Comparison of ENCODE assay signal across 17 cellular contexts in genomic region chr16:89661215-89661614, GRCh38. TPM values are rescaled to one million over a fixed set of nuclear protein-coding genes. Genes with fewer than 3 reads are reported as not detected.
DNase-seq lines count a peak whose midpoint lies in the region; ATAC-seq, FAIRE-seq and TF ChIP-seq lines count a peak whose summit lies in the region.
"Had no signal": no experiment of that assay in that cellular context is flagged by ENCODE, and none has a peak within 500 bp of the region (broad histone marks: within the 10 kb centered on the region; RNA-seq: fewer than 3 reads in every experiment).

No MANE protein-coding gene starts in this region.

- peaks cover 34% of the 10 kb centered on the region for H3K36me3 Mint-ChIP-seq in T-helper 1 cell treated with Interleukin-12 subunit alpha and Interleukin-12 subunit beta and Interleukin-4 antibody, amounts not matched to agents 30 μg/mL and 1 μg/mL, for 36 hours (ENCODE audit: low read depth)
- peaks cover 6% of the 10 kb centered on the region for H3K36me3 Mint-ChIP-seq in natural killer cell treated with Interleukin-12 subunit alpha and Interleukin-12 subunit beta and Interleukin-15 and Interleukin-18, amount 100 ng/mL, for 72 hours
- H3K36me3 Mint-ChIP-seq in stimulated activated effector memory CD8-positive, alpha-beta T cell treated with anti-CD3 and anti-CD28 coated beads, Interleukin-12 subunit alpha, Interleukin-12 subunit beta, amount 100 ng/mL, for 72 hours: peaks cover 50% of the 10 kb centered on the region

- no peak overlapping the region for H3K27ac ChIP-seq in K562 (ENCODE audit: extremely low read depth, low read depth, low read length)
- H3K27ac ChIP-seq in mammary epithelial cell (ENCODE audit: insufficient read depth, low read depth, low read length): no peak overlapping the region
- H3K27ac ChIP-seq: GM23248 had no signal

- no peaks in the 10 kb centered on the region; the same call in 1 of the 2 replicates for H3K9me3 ChIP-seq in K562 (replicated peaks; ENCODE audit: control insufficient read depth, insufficient read depth, low read depth, low read length)
- no peaks in the 10 kb centered on the region for H3K9me3 ChIP-seq in mammary epithelial cell (replicated peaks; ENCODE audit: insufficient read depth, low read length)

- H3K4me1 Mint-ChIP-seq in T-helper 1 cell treated with Interleukin-12 subunit alpha and Interleukin-12 subunit beta and Interleukin-4 antibody, amounts not matched to agents 30 μg/mL and 1 μg/mL, for 36 hours (ENCODE audit: low read depth): peaks cover 20% of the 10 kb centered on the region
- peaks cover 19 to 20% of the 10 kb centered on the region in 2 donors for H3K4me1 Mint-ChIP-seq in natural killer cell treated with Interleukin-12 subunit alpha and Interleukin-12 subunit beta and Interleukin-15 and Interleukin-18, amount 100 ng/mL, for 72 hours (ENCODE audit: low read depth in 2 of 2)
- peaks cover 28% of the 10 kb centered on the region for H3K4me1 Mint-ChIP-seq in stimulated activated effector memory CD8-positive, alpha-beta T cell treated with anti-CD3 and anti-CD28 coated beads, Interleukin-12 subunit alpha, Interleukin-12 subunit beta, amount 100 ng/mL, for 72 hours

- POLR2A ChIA-PET in K562 (lab: Yijun Ruan, JAX): interaction anchor here (0.6 kb wide), 1 partner anchor 47 kb away, joined by 3 read pairs; no protein-coding TSS in a partner anchor
- POLR2A ChIA-PET in HEK293T (lab: Yijun Ruan, JAX): no interaction called here

- TF ChIP-seq CTCF in K562 (IDR thresholded peaks at IDR 0.05 in 2 of 3, conservative IDR thresholded peaks at IDR 0.05 in 1 of 3; ENCODE audit: insufficient read depth in 2 of 3, low read depth in 1 of 3, low read length in 3 of 3) (no peak), mammary epithelial cell (conservative IDR thresholded peaks at IDR 0.05 in 1 of 2, IDR thresholded peaks at IDR 0.05 in 1 of 2; ENCODE audit: extremely low read depth in 1 of 2, insufficient read depth in 1 of 2, low read depth in 1 of 2, low read length in 2 of 2) (no peak)

- TF ChIP-seq POLR2A in K562 (conservative IDR thresholded peaks at IDR 0.05): no peak

- peaks cover 7 to 33% of the 10 kb centered on the region in 2 experiments; a peak in 3 of 5 replicates for H3K4me1 ChIP-seq in K562 (replicated peaks in 1 of 2; ENCODE audit: control insufficient read depth in 2 of 2, insufficient read depth in 2 of 2, low read length in 2 of 2)
- peaks cover 10% of the 10 kb centered on the region for H3K4me1 ChIP-seq in mammary epithelial cell (ENCODE audit: insufficient read depth, low read length)

- no peaks in the 10 kb centered on the region for H3K9me3 Mint-ChIP-seq in T-helper 1 cell treated with Interleukin-12 subunit alpha and Interleukin-12 subunit beta and Interleukin-4 antibody, amounts not matched to agents 30 μg/mL and 1 μg/mL, for 36 hours
- H3K9me3 Mint-ChIP-seq in natural killer cell treated with Interleukin-12 subunit alpha and Interleukin-12 subunit beta and Interleukin-15 and Interleukin-18, amount 100 ng/mL, for 72 hours: no peaks in the 10 kb centered on the region
- no peaks in the 10 kb centered on the region for H3K9me3 Mint-ChIP-seq in stimulated activated effector memory CD8-positive, alpha-beta T cell treated with anti-CD3 and anti-CD28 coated beads, Interleukin-12 subunit alpha, Interleukin-12 subunit beta, amount 100 ng/mL, for 72 hours

- H3K9me1 ChIP-seq in K562 (ENCODE audit: control insufficient read depth, insufficient read depth, low read length): no peaks in the 10 kb centered on the region

- no peaks in the 10 kb centered on the region; the same call in 1 of the 2 replicates for H4K20me1 ChIP-seq in K562 (replicated peaks; ENCODE audit: control insufficient read depth, insufficient read depth, low read length)
- H4K20me1 ChIP-seq in mammary epithelial cell (ENCODE audit: insufficient read depth, low read length): no peaks in the 10 kb centered on the region

- peaks cover 45% of the 10 kb centered on the region for H3K79me2 ChIP-seq in K562 (ENCODE audit: control insufficient read depth, insufficient read depth, low read length)
- peaks cover 45% of the 10 kb centered on the region for H3K79me2 ChIP-seq in mammary epithelial cell (ENCODE audit: insufficient read depth, low read length)

- no TSS peak for BruUV-seq in K562 (replicated peaks; lab: Mats Ljungman, UMichigan)
- no TSS peak for BruUV-seq in mammary epithelial cell (replicated peaks; lab: Mats Ljungman, UMichigan)

- no peak overlapping the region for H3K4me3 ChIP-seq in K562
- no peak overlapping the region for H3K4me3 ChIP-seq in mammary epithelial cell (replicated peaks in 1 of 3; ENCODE audit: insufficient read depth in 1 of 3, low read depth in 2 of 3, low read length in 3 of 3)
- H3K4me3 ChIP-seq: GM12878, GM23248 had no signal

- TF ChIP-seq EP300 in K562 (IDR thresholded peaks at IDR 0.05; ENCODE audit: low read length): no peak

- H3K36me3 ChIP-seq in K562 (ENCODE audit: control insufficient read depth, insufficient read depth, low read length) (peaks cover 44% of the 10 kb centered on the region), mammary epithelial cell (ENCODE audit: insufficient read depth, low read length) (peaks cover 6% of the 10 kb centered on the region)

- CTCF ChIA-PET in K562 (lab: Yijun Ruan, JAX; ENCODE audit: low intra/inter-chr PET ratio): no interaction called here
- CTCF ChIA-PET in mammary epithelial cell (lab: Charles Lee; ENCODE audit: low non-redundant PET): no interaction called here
- CTCF ChIA-PET in HEK293T (lab: Yijun Ruan, JAX): no interaction called here

- H2AFZ ChIP-seq in K562 (ENCODE audit: low read depth, low read length) (no peak overlapping the region), mammary epithelial cell (ENCODE audit: low read depth, low read length) (no peak overlapping the region)
- H2AFZ ChIP-seq: GM23248 had no signal

- H3K27me3 Mint-ChIP-seq in T-helper 1 cell treated with Interleukin-12 subunit alpha and Interleukin-12 subunit beta and Interleukin-4 antibody, amounts not matched to agents 30 μg/mL and 1 μg/mL, for 36 hours (ENCODE audit: low read depth): no peaks in the 10 kb centered on the region
- no peaks in the 10 kb centered on the region for H3K27me3 Mint-ChIP-seq in natural killer cell treated with Interleukin-12 subunit alpha and Interleukin-12 subunit beta and Interleukin-15 and Interleukin-18, amount 100 ng/mL, for 72 hours

- ATAC-seq in K562: no peak
- ATAC-seq in natural killer cell treated with Interleukin-12 subunit alpha and Interleukin-12 subunit beta and Interleukin-15 and Interleukin-18, amount 100 ng/mL, for 72 hours: no peak
- ATAC-seq in stimulated activated effector memory CD8-positive, alpha-beta T cell treated with anti-CD3 and anti-CD28 coated beads, Interleukin-12 subunit alpha, Interleukin-12 subunit beta, amount 100 ng/mL, for 72 hours: no peak
- ATAC-seq: GM12878, HCT116 had no signal

- H3K27ac Mint-ChIP-seq in T-helper 1 cell treated with Interleukin-12 subunit alpha and Interleukin-12 subunit beta and Interleukin-4 antibody, amounts not matched to agents 30 μg/mL and 1 μg/mL, for 36 hours: no peak overlapping the region
- no peak overlapping the region for H3K27ac Mint-ChIP-seq in natural killer cell treated with Interleukin-12 subunit alpha and Interleukin-12 subunit beta and Interleukin-15 and Interleukin-18, amount 100 ng/mL, for 72 hours
- peak overlapping the region; percentile 11 for H3K27ac Mint-ChIP-seq in stimulated activated effector memory CD8-positive, alpha-beta T cell treated with anti-CD3 and anti-CD28 coated beads, Interleukin-12 subunit alpha, Interleukin-12 subunit beta, amount 100 ng/mL, for 72 hours
- H3K27ac Mint-ChIP-seq: CD14-positive monocyte had no signal

- H3K27me3 ChIP-seq in K562 (ENCODE audit: control insufficient read depth in 2 of 2, insufficient read depth in 2 of 2, low read length in 2 of 2) (no peaks in the 10 kb centered on the region), mammary epithelial cell (ENCODE audit: insufficient read depth, low read length) (no peaks in the 10 kb centered on the region)

- 95% methylated on average over 9 of the region's 9 CpGs for WGBS in K562 (ENCODE audit: insufficient coverage, low coverage, missing lambda C conversion rate)
- 87% methylated on average over 9 of the region's 9 CpGs for WGBS in mammary epithelial cell (ENCODE audit: low coverage, missing lambda C conversion rate)

- H3K4me2 ChIP-seq in K562 (ENCODE audit: insufficient read depth, low read length) (no peak overlapping the region), mammary epithelial cell (ENCODE audit: insufficient read depth, low read depth, low read length) (no peak overlapping the region)

- H3K9ac ChIP-seq in K562 (ENCODE audit: insufficient read depth in 1 of 2, low read depth in 2 of 2, low read length in 2 of 2) (no peak overlapping the region), mammary epithelial cell (ENCODE audit: insufficient read depth, low read length) (no peak overlapping the region)
- H3K9ac ChIP-seq: GM23248 had no signal

- dilution Hi-C loops in mammary epithelial cell (cut with HindIII; ENCODE audit: low sequenced_read_pairs): no loop called here

- TF ChIP-seq RAD21 in K562 (CRISPR knock-in tag; conservative IDR thresholded peaks at IDR 0.05 in 1 of 2, IDR thresholded peaks at IDR 0.05 in 1 of 2): no peak

- FAIRE-seq in K562 (lab: Jason Lieb, UNC): no peak
- FAIRE-seq: GM12878, GM18507, H54 had no signal

- in situ Hi-C loops in K562 (cut with MboI) (no loop called here), mammary epithelial cell (cut with MboI; ENCODE audit: low sequenced_read_pairs in 2 of 2) (no loop called here)

- DNase-seq in T-helper 1 cell (no peak), K562 (ENCODE audit: extremely low read depth in 1 of 4, low spot score in 3 of 4) (no peak), posterior cingulate gyrus (no peak), mammary epithelial cell (no peak), HEK293T (ENCODE audit: extremely low spot score) (no peak)
- DNase-seq in natural killer cell treated with Interleukin-12 subunit alpha and Interleukin-12 subunit beta and Interleukin-15 and Interleukin-18, amount 100 ng/mL, for 72 hours (ENCODE audit: low spot score): peak; percentile 16
- no peak for DNase-seq in stimulated activated effector memory CD8-positive, alpha-beta T cell treated with anti-CD3 and anti-CD28 coated beads, Interleukin-12 subunit alpha, Interleukin-12 subunit beta, amount 100 ng/mL, for 72 hours (ENCODE audit: low spot score in 2 of 2)
- DNase-seq: DMS79, GM23248 had no signal

- intact Hi-C loops in K562 (cut with micrococcal nuclease): no loop called here
- intact Hi-C loops in posterior cingulate gyrus (cut with DNase I): no loop called here
- intact Hi-C loops in mammary epithelial cell (cut with micrococcal nuclease): no loop called here

- peak overlapping the region; percentile 33 for H3K4me3 Mint-ChIP-seq in T-helper 1 cell treated with Interleukin-12 subunit alpha and Interleukin-12 subunit beta and Interleukin-4 antibody, amounts not matched to agents 30 μg/mL and 1 μg/mL, for 36 hours
- H3K4me3 Mint-ChIP-seq in natural killer cell treated with Interleukin-12 subunit alpha and Interleukin-12 subunit beta and Interleukin-15 and Interleukin-18, amount 100 ng/mL, for 72 hours: no peak overlapping the region
- H3K4me3 Mint-ChIP-seq in stimulated activated effector memory CD8-positive, alpha-beta T cell treated with anti-CD3 and anti-CD28 coated beads, Interleukin-12 subunit alpha, Interleukin-12 subunit beta, amount 100 ng/mL, for 72 hours: no peak overlapping the region
- H3K4me3 Mint-ChIP-seq: CD14-positive monocyte had no signal

RNA-seq across cellular contexts. Expression of gene SPATA33, which starts 3.6 kb away (rescaled TPM):
- 39.5 and 51.6 TPM in 2 replicates for total RNA-seq in K562 (2011; cell fraction: chromatin; rRNA removed; ENCODE audit: low replicate concordance)
- 25.5 and 30.5 TPM in 2 replicates for total RNA-seq in K562 (2011; cell fraction: nucleolus; rRNA removed)
- 30.6 and 33.0 TPM in 2 replicates for total RNA-seq in K562 (2011; cell fraction: nucleoplasm; rRNA removed)
- total RNA-seq in K562 (2014; rRNA removed) (9.7 and 14.0 TPM in 2 replicates), K562 (2014; rRNA removed; fragmentation: Illumina TruSeq; extraction: Trizol) (10.5 and 11.8 TPM in 2 replicates), K562 (2015; rRNA removed; fragmentation: Illumina TruSeq; extraction: Trizol) (11.2 and 14.9 TPM in 2 replicates), K562 (2021) (18.2 and 19.7 TPM in 2 replicates), mammary epithelial cell (10 to 100 TPM in 1 of 2 donors, 1 to 10 TPM in 1; 2.2 to 11.2 TPM)
- polyA plus RNA-seq in K562 (2011; rRNA removed) (9.8 and 11.8 TPM in 2 replicates), K562 (2014; fragmentation: Illumina TruSeq; extraction: Trizol) (15.6 and 20.0 TPM in 2 replicates), K562 (2014; fragmentation: Nextera tagmentation; extraction: Ambion mirVana) (1 to 10 TPM; 4.0 to 5.4 TPM), K562 (2014; rRNA removed) (16.4 and 18.1 TPM in 2 replicates), mammary epithelial cell (6.4 TPM)
- polyA plus RNA-seq in K562 (2011; cell fraction: cytosol; rRNA removed): 10.3 and 12.0 TPM in 2 replicates
- 26.2 and 27.8 TPM in 2 replicates for polyA plus RNA-seq in K562 (2011; cell fraction: nucleus; rRNA removed)
- polyA plus RNA-seq in K562 (2012): 13.1 and 14.5 TPM in 2 replicates
- polyA minus RNA-seq in K562 (2011; rRNA and poly(A)+ RNA removed): 7.6 and 7.7 TPM in 2 replicates
- 4.0 and 5.6 TPM in 2 replicates for polyA minus RNA-seq in K562 (2011; cell fraction: cytosol; rRNA and poly(A)+ RNA removed)
- 6.1 and 8.0 TPM in 2 replicates for polyA minus RNA-seq in K562 (2011; cell fraction: nucleus; rRNA and poly(A)+ RNA removed)
- total RNA-seq in natural killer cell treated with Interleukin-12 subunit alpha and Interleukin-12 subunit beta and Interleukin-15 and Interleukin-18, amount 100 ng/mL, for 72 hours: 10 to 100 TPM in 1 of 2 donors, 1 to 10 TPM in 1; 9.3 to 19.1 TPM
- 3.5 TPM for polyA minus RNA-seq in mammary epithelial cell

RNA-seq across cellular contexts. Expression of gene CHMP1A, which starts 3.7 kb away (rescaled TPM):
- total RNA-seq in K562 (2011; cell fraction: chromatin; rRNA removed; ENCODE audit: low replicate concordance): 34.5 and 132 TPM in 2 replicates
- total RNA-seq in K562 (2011; cell fraction: nucleolus; rRNA removed): 88.4 and 95.0 TPM in 2 replicates
- total RNA-seq in K562 (2011; cell fraction: nucleoplasm; rRNA removed): 50.6 and 56.7 TPM in 2 replicates
- total RNA-seq in K562 (2014; rRNA removed) (64.5 and 76.7 TPM in 2 replicates), K562 (2014; rRNA removed; fragmentation: Illumina TruSeq; extraction: Trizol) (17.2 and 22.0 TPM in 2 replicates), K562 (2015; rRNA removed; fragmentation: Illumina TruSeq; extraction: Trizol) (45.4 and 48.3 TPM in 2 replicates), K562 (2021) (79.6 and 79.9 TPM in 2 replicates), mammary epithelial cell (100 to 1,000 TPM in 1 of 2 donors, 10 to 100 TPM in 1; 99.1 to 104 TPM)
- polyA plus RNA-seq in K562 (2011; rRNA removed) (45.2 and 53.9 TPM in 2 replicates), K562 (2014; fragmentation: Illumina TruSeq; extraction: Trizol) (40.9 and 55.6 TPM in 2 replicates), K562 (2014; fragmentation: Nextera tagmentation; extraction: Ambion mirVana) (1 to 10 TPM in 1 of 2 experiments, under 1 TPM in 1; 0.83 to 3.3 TPM), K562 (2014; rRNA removed) (74.2 and 83.1 TPM in 2 replicates), mammary epithelial cell (94.9 TPM)
- polyA plus RNA-seq in K562 (2011; cell fraction: cytosol; rRNA removed): 58.4 and 113 TPM in 2 replicates
- 80.8 and 127 TPM in 2 replicates for polyA plus RNA-seq in K562 (2011; cell fraction: nucleus; rRNA removed)
- 49.1 and 58.8 TPM in 2 replicates for polyA plus RNA-seq in K562 (2012)
- 20.8 and 35.5 TPM in 2 replicates for polyA minus RNA-seq in K562 (2011; rRNA and poly(A)+ RNA removed)
- 45.2 and 46.4 TPM in 2 replicates for polyA minus RNA-seq in K562 (2011; cell fraction: cytosol; rRNA and poly(A)+ RNA removed)
- 19.0 and 21.8 TPM in 2 replicates for polyA minus RNA-seq in K562 (2011; cell fraction: nucleus; rRNA and poly(A)+ RNA removed)
- total RNA-seq in natural killer cell treated with Interleukin-12 subunit alpha and Interleukin-12 subunit beta and Interleukin-15 and Interleukin-18, amount 100 ng/mL, for 72 hours: 100 to 1,000 TPM in 1 of 2 donors, 10 to 100 TPM in 1; 92.8 to 146 TPM
- polyA minus RNA-seq in mammary epithelial cell: 53.5 TPM

RNA-seq across cellular contexts. Expression of gene CDK10, which starts 25.3 kb away (rescaled TPM):
- total RNA-seq in K562 (2011; cell fraction: chromatin; rRNA removed; ENCODE audit: low replicate concordance): 275 and 586 TPM in 2 replicates
- 284 and 289 TPM in 2 replicates for total RNA-seq in K562 (2011; cell fraction: nucleolus; rRNA removed)
- 252 and 255 TPM in 2 replicates for total RNA-seq in K562 (2011; cell fraction: nucleoplasm; rRNA removed)
- 40.1 and 55.8 TPM in 2 replicates for total RNA-seq in K562 (2014; rRNA removed)
- 25.5 and 34.8 TPM in 2 replicates for total RNA-seq in K562 (2014; rRNA removed; fragmentation: Illumina TruSeq; extraction: Trizol)
- 35.8 and 40.3 TPM in 2 replicates for total RNA-seq in K562 (2015; rRNA removed; fragmentation: Illumina TruSeq; extraction: Trizol)
- 65.1 and 75.4 TPM in 2 replicates for total RNA-seq in K562 (2021)
- polyA plus RNA-seq in K562 (2011; rRNA removed): 55.9 and 77.3 TPM in 2 replicates
- polyA plus RNA-seq in K562 (2011; cell fraction: cytosol; rRNA removed): 39.7 and 56.1 TPM in 2 replicates
- polyA plus RNA-seq in K562 (2011; cell fraction: nucleus; rRNA removed): 756 and 811 TPM in 2 replicates
- 45.3 and 62.2 TPM in 2 replicates for polyA plus RNA-seq in K562 (2012)
- polyA plus RNA-seq in K562 (2014; fragmentation: Illumina TruSeq; extraction: Trizol): 38.0 and 46.5 TPM in 2 replicates
- polyA plus RNA-seq in K562 (2014; fragmentation: Nextera tagmentation; extraction: Ambion mirVana): 1 to 10 TPM; 2.0 to 3.3 TPM
- 75.0 and 85.1 TPM in 2 replicates for polyA plus RNA-seq in K562 (2014; rRNA removed)
- 21.7 and 25.8 TPM in 2 replicates for polyA minus RNA-seq in K562 (2011; rRNA and poly(A)+ RNA removed)
- 16.0 and 16.3 TPM in 2 replicates for polyA minus RNA-seq in K562 (2011; cell fraction: cytosol; rRNA and poly(A)+ RNA removed)
- 56.4 and 75.0 TPM in 2 replicates for polyA minus RNA-seq in K562 (2011; cell fraction: nucleus; rRNA and poly(A)+ RNA removed)
- 100 to 1,000 TPM in 1 of 2 donors, 10 to 100 TPM in 1; 60.8 to 115 TPM for total RNA-seq in natural killer cell treated with Interleukin-12 subunit alpha and Interleukin-12 subunit beta and Interleukin-15 and Interleukin-18, amount 100 ng/mL, for 72 hours
- 10 to 100 TPM; 38.5 to 72.0 TPM for total RNA-seq in mammary epithelial cell
- 42.1 TPM for polyA plus RNA-seq in mammary epithelial cell
- 13.5 TPM for polyA minus RNA-seq in mammary epithelial cell

RNA-seq across cellular contexts. Expression of gene SPATA2L, which starts 40.3 kb away (rescaled TPM):
- total RNA-seq in K562 (2011; cell fraction: chromatin; rRNA removed; ENCODE audit: low replicate concordance): 4.8 and 30.8 TPM in 2 replicates
- 32.7 and 32.9 TPM in 2 replicates for total RNA-seq in K562 (2011; cell fraction: nucleolus; rRNA removed)
- 10.5 and 10.9 TPM in 2 replicates for total RNA-seq in K562 (2011; cell fraction: nucleoplasm; rRNA removed)
- total RNA-seq in K562 (2014; rRNA removed) (17.0 and 19.7 TPM in 2 replicates), K562 (2014; rRNA removed; fragmentation: Illumina TruSeq; extraction: Trizol) (0.26 and 0.47 TPM in 2 replicates), K562 (2015; rRNA removed; fragmentation: Illumina TruSeq; extraction: Trizol) (4.3 and 5.1 TPM in 2 replicates), K562 (2021) (19.2 and 19.4 TPM in 2 replicates), mammary epithelial cell (1 to 10 TPM; 6.8 to 7.4 TPM)
- polyA plus RNA-seq in K562 (2011; rRNA removed) (4.0 and 4.5 TPM in 2 replicates), K562 (2014; fragmentation: Illumina TruSeq; extraction: Trizol) (1.1 and 3.7 TPM in 2 replicates), K562 (2014; fragmentation: Nextera tagmentation; extraction: Ambion mirVana) (under 1 TPM in 1 of 2 experiments, not detected in 1; 0.13 TPM), K562 (2014; rRNA removed) (11.5 and 15.2 TPM in 2 replicates), mammary epithelial cell (3.2 TPM)
- polyA plus RNA-seq in K562 (2011; cell fraction: cytosol; rRNA removed): 5.7 and 25.8 TPM in 2 replicates
- polyA plus RNA-seq in K562 (2011; cell fraction: nucleus; rRNA removed): 10.9 and 25.7 TPM in 2 replicates
- 11.3 and 11.6 TPM in 2 replicates for polyA plus RNA-seq in K562 (2012)
- polyA minus RNA-seq in K562 (2011; rRNA and poly(A)+ RNA removed): 0.33 and 1.8 TPM in 2 replicates
- 7.8 and 11.9 TPM in 2 replicates for polyA minus RNA-seq in K562 (2011; cell fraction: cytosol; rRNA and poly(A)+ RNA removed)
- polyA minus RNA-seq in K562 (2011; cell fraction: nucleus; rRNA and poly(A)+ RNA removed): 5.7 and 11.7 TPM in 2 replicates
- 1 to 10 TPM; 6.8 to 8.4 TPM for total RNA-seq in natural killer cell treated with Interleukin-12 subunit alpha and Interleukin-12 subunit beta and Interleukin-15 and Interleukin-18, amount 100 ng/mL, for 72 hours
- polyA minus RNA-seq in mammary epithelial cell: 0.36 TPM

RNA-seq across cellular contexts. Expression of gene DPEP1, which starts 47.8 kb away (rescaled TPM):
- 0.23 TPM in 1 of 2 replicates, not detected in the other for total RNA-seq in K562 (2011; cell fraction: chromatin; rRNA removed; ENCODE audit: low replicate concordance)
- total RNA-seq in K562 (2011; cell fraction: nucleolus; rRNA removed): 0.67 and 1.3 TPM in 2 replicates
- total RNA-seq in K562 (2011; cell fraction: nucleoplasm; rRNA removed): 0.46 TPM in 1 of 2 replicates, not detected in the other
- total RNA-seq in K562 (2014; rRNA removed) (0.14 TPM in 1 of 2 replicates, not detected in the other), K562 (2014; rRNA removed; fragmentation: Illumina TruSeq; extraction: Trizol) (not detected in 2 replicates), K562 (2015; rRNA removed; fragmentation: Illumina TruSeq; extraction: Trizol) (not detected in 2 replicates), K562 (2021) (0.20 and 0.22 TPM in 2 replicates), mammary epithelial cell (not detected)
- polyA plus RNA-seq in K562 (2011; rRNA removed) (0.31 and 0.34 TPM in 2 replicates), K562 (2014; fragmentation: Illumina TruSeq; extraction: Trizol) (0.08 TPM in 1 of 2 replicates, not detected in the other), K562 (2014; fragmentation: Nextera tagmentation; extraction: Ambion mirVana) (not detected), K562 (2014; rRNA removed) (0.18 TPM in 1 of 2 replicates, not detected in the other), mammary epithelial cell (not detected)
- polyA plus RNA-seq in K562 (2011; cell fraction: cytosol; rRNA removed): 0.22 and 1.2 TPM in 2 replicates
- polyA plus RNA-seq in K562 (2011; cell fraction: nucleus; rRNA removed): 1.1 TPM in 2 replicates
- polyA plus RNA-seq in K562 (2012): 0.17 and 0.21 TPM in 2 replicates
- polyA minus RNA-seq in K562 (2011; rRNA and poly(A)+ RNA removed): not detected in 2 replicates
- polyA minus RNA-seq in K562 (2011; cell fraction: cytosol; rRNA and poly(A)+ RNA removed): not detected in 2 replicates
- polyA minus RNA-seq in K562 (2011; cell fraction: nucleus; rRNA and poly(A)+ RNA removed): not detected in 2 replicates
- total RNA-seq in natural killer cell treated with Interleukin-12 subunit alpha and Interleukin-12 subunit beta and Interleukin-15 and Interleukin-18, amount 100 ng/mL, for 72 hours: not detected
- not detected for polyA minus RNA-seq in mammary epithelial cell
- total RNA-seq: G401, GM12878, GM23248 had no signal
- polyA plus RNA-seq: BJ, CD14-positive monocyte, GM12878, GM23248 had no signal
